In genomic region chr13:94549241-94550029, GRCh38 we compare ENCODE assay signal across 8 cellular contexts. TPM values are rescaled to one million over a fixed set of nuclear protein-coding genes. Genes with fewer than 3 reads are reported as not detected.
DNase-seq lines count a peak whose midpoint lies in the region; ATAC-seq and TF ChIP-seq lines count a peak whose summit lies in the region.

No MANE protein-coding gene starts in this region.

- no peaks in the 10 kb centered on the region for H3K27me3 Mint-ChIP-seq in activated T-cell treated with anti-CD3 and anti-CD28 coated beads, Interleukin-2, amount 50 U/mL, for 72 hours (ENCODE audit: low read depth)

- peak overlapping the region; percentile 78 to 93 for H3K4me3 Mint-ChIP-seq in activated T-cell treated with anti-CD3 and anti-CD28 coated beads, Interleukin-2, amount 50 U/mL, for 72 hours

- 0% methylated on average over 17 to 28 of the region's 64 CpGs for WGBS in esophagus squamous epithelium, 2 donors

- intact Hi-C loops in esophagus squamous epithelium (cut with DNase I), result loop anchor here (5.0 kb wide), 1 partner anchor 53 kb away; the partner anchor contains the start of gene GPR180

- H3K27ac Mint-ChIP-seq in activated T-cell treated with anti-CD3 and anti-CD28 coated beads, Interleukin-2, amount 50 U/mL, for 72 hours, result peak overlapping the region; percentile 98

- peaks cover 22% of the 10 kb centered on the region for H3K4me1 Mint-ChIP-seq in activated T-cell treated with anti-CD3 and anti-CD28 coated beads, Interleukin-2, amount 50 U/mL, for 72 hours (ENCODE audit: low read depth)

- H3K4me3 ChIP-seq in Jurkat, Clone E6-1 (ENCODE audit: low read length), result peak overlapping the region; percentile 66
- H3K4me3 ChIP-seq in esophagus squamous epithelium, result peak overlapping the region; percentile 69 to 85 (median 73)

- H3K36me3 ChIP-seq in esophagus squamous epithelium, result no peaks in the 10 kb centered on the region

- peak in 2 of 4 donors; percentile 28 to 45 for TF ChIP-seq POLR2A in esophagus squamous epithelium (IDR thresholded peaks at IDR 0.05)

- ATAC-seq in GM21619 (IDR thresholded peaks at IDR 0.05; ENCODE audit: unreplicated experiment), result peak; percentile 89
- peak; percentile 92 to 93 for ATAC-seq in activated T-cell treated with anti-CD3 and anti-CD28 coated beads, Interleukin-2, amount 50 U/mL, for 72 hours (replicated peaks in 1 of 2)

- peaks cover 3% of the 10 kb centered on the region in 2 donors for H3K36me3 Mint-ChIP-seq in activated T-cell treated with anti-CD3 and anti-CD28 coated beads, Interleukin-2, amount 50 U/mL, for 72 hours (ENCODE audit: insufficient read depth in 2 of 2)

- no peaks in the 10 kb centered on the region for H3K9me3 ChIP-seq in esophagus squamous epithelium

- DNase-seq in DMS53 (lab: John Stamatoyannopoulos, UW) (peak; percentile 87), esophagus squamous epithelium (lab: John Stamatoyannopoulos, UW) (peak; percentile 50), myocyte (ENCODE audit: low read depth) (peak; percentile 94)
- DNase-seq in Jurkat, Clone E6-1 (ENCODE audit: low read depth, low spot score), result peak; percentile 78
- DNase-seq in activated T-cell treated with anti-CD3 and anti-CD28 coated beads, Interleukin-2, amount 50 U/mL, for 72 hours, result peak; percentile 93 to 94
- DNase-seq in stimulated activated CD8-positive, alpha-beta memory T cell treated with anti-CD3 and anti-CD28 coated beads, Interleukin-7, amount 100 ng/mL, for 4 hours (ENCODE audit: low read depth in 2 of 2), result peak; percentile 87 to 93

- no peaks in the 10 kb centered on the region for H3K9me3 Mint-ChIP-seq in activated T-cell treated with anti-CD3 and anti-CD28 coated beads, Interleukin-2, amount 50 U/mL, for 72 hours

- H3K27ac ChIP-seq in esophagus squamous epithelium, result peak overlapping the region; percentile 92 to 98 (median 96)

- peaks cover 0 to 25% (median 13%) of the 10 kb centered on the region in 3 donors for H3K4me1 ChIP-seq in esophagus squamous epithelium

- no peaks in the 10 kb centered on the region for H3K27me3 ChIP-seq in esophagus squamous epithelium

- peak in 1 of 6 experiments; percentile 9 for TF ChIP-seq CTCF in esophagus squamous epithelium (IDR thresholded peaks at IDR 0.05)

TF ChIP-seq in PFSK-1, 5 proteins besides CTCF, POLR2A, EP300 and RAD21:
- TF ChIP-seq TAF1 (IDR thresholded peaks at IDR 0.05; ENCODE audit: borderline replicate concordance, insufficient read depth, low read length) (peak; percentile 4; the same call in 1 of the 2 replicates), POLR2AphosphoS5 (IDR thresholded peaks at IDR 0.05; ENCODE audit: low read depth, low read length) (no peak), FOXP2 (optimal IDR thresholded peaks at IDR 0.05; ENCODE audit: borderline replicate concordance, extremely low read depth, extremely low read length, insufficient read depth) (peak; percentile 54)

RNA-seq across cellular contexts. Expression of gene TGDS, which starts 46.5 kb away (rescaled TPM):
- 18.4 TPM for polyA plus RNA-seq in Jurkat, Clone E6-1 (2012; ENCODE audit: insufficient read depth, insufficient read length)
- polyA plus RNA-seq in PFSK-1 (2012; ENCODE audit: insufficient read length, low read depth), result 4.5 TPM
- total RNA-seq in activated T-cell treated with anti-CD3 and anti-CD28 coated beads, Interleukin-2, amount 50 U/mL, for 72 hours, result 10 to 100 TPM; 20.7 to 21.1 TPM
- total RNA-seq in esophagus squamous epithelium (10 to 100 TPM in 2 of 4 donors, 1 to 10 TPM in 2; 2.5 to 17.9 (median 9.8) TPM), myocyte (9.8 and 10.8 TPM in 2 replicates)
- 5.6 TPM for polyA plus RNA-seq in myocyte (2012)

RNA-seq across cellular contexts. Expression of gene GPR180, which starts 52.2 kb away (rescaled TPM):
- 4.7 TPM for polyA plus RNA-seq in Jurkat, Clone E6-1 (2012; ENCODE audit: insufficient read depth, insufficient read length)
- 1.5 TPM for polyA plus RNA-seq in PFSK-1 (2012; ENCODE audit: insufficient read length, low read depth)
- 1 to 10 TPM; 7.6 to 7.9 TPM for total RNA-seq in activated T-cell treated with anti-CD3 and anti-CD28 coated beads, Interleukin-2, amount 50 U/mL, for 72 hours
- total RNA-seq in esophagus squamous epithelium (1 to 10 TPM; 2.6 to 5.3 (median 3.6) TPM), myocyte (14.4 and 15.9 TPM in 2 replicates)
- 3.9 TPM for polyA plus RNA-seq in myocyte (2012)

Comparison
In these comparisons a context has a peak if more than half of its experiments do, and no peak if none do; other contexts are left out.
1. Peak in every context shown above with its lines: DNase-seq, ATAC-seq, H3K4me3 ChIP-seq and H3K27ac ChIP-seq.